ENCODE assay signal across 8 cellular contexts in genomic region chr6:45419574-45420082, GRCh38. TPM values are rescaled to one million over a fixed set of nuclear protein-coding genes. Genes with fewer than 3 reads are reported as not detected.
A peak's percentile ranks its signal among the peaks of the same experiment; 100 is the strongest.
DNase-seq lines count a peak whose midpoint lies in the region; ATAC-seq lines count a peak whose summit lies in the region.

No MANE protein-coding gene starts in this region.

- peaks cover 18% of the 10 kb centered on the region for H3K4me1 ChIP-seq in effector memory CD4-positive, alpha-beta T cell (ENCODE audit: control insufficient read depth, insufficient read depth, low read length, poor library complexity, severe bottlenecking)

- H3K36me3 Mint-ChIP-seq in stimulated activated effector memory CD8-positive, alpha-beta T cell treated with anti-CD3 and anti-CD28 coated beads, Interleukin-12 subunit alpha, Interleukin-12 subunit beta, amount 100 ng/mL, for 72 hours: peaks cover 52% of the 10 kb centered on the region

- no peaks in the 10 kb centered on the region for H3K36me3 ChIP-seq in effector memory CD4-positive, alpha-beta T cell (ENCODE audit: control insufficient read depth, insufficient read depth, low read length)

- H3K27me3 ChIP-seq in effector memory CD4-positive, alpha-beta T cell (replicated peaks; ENCODE audit: control insufficient read depth, insufficient read depth, low read length, poor library complexity, severe bottlenecking): no peaks in the 10 kb centered on the region

- H3K27ac ChIP-seq in effector memory CD4-positive, alpha-beta T cell (ENCODE audit: insufficient read depth, low read length, poor library complexity, severe bottlenecking): peak overlapping the region; percentile 77

- peak; percentile 58 for ATAC-seq in stimulated activated effector memory CD8-positive, alpha-beta T cell treated with anti-CD3 and anti-CD28 coated beads, Interleukin-12 subunit alpha, Interleukin-12 subunit beta, amount 100 ng/mL, for 72 hours
- ATAC-seq in GM18870 (IDR thresholded peaks at IDR 0.05; ENCODE audit: unreplicated experiment): no peak

- H3K27ac Mint-ChIP-seq in stimulated activated effector memory CD8-positive, alpha-beta T cell treated with anti-CD3 and anti-CD28 coated beads, Interleukin-12 subunit alpha, Interleukin-12 subunit beta, amount 100 ng/mL, for 72 hours: peak overlapping the region; percentile 99

- no peaks in the 10 kb centered on the region for H3K9me3 Mint-ChIP-seq in stimulated activated effector memory CD8-positive, alpha-beta T cell treated with anti-CD3 and anti-CD28 coated beads, Interleukin-12 subunit alpha, Interleukin-12 subunit beta, amount 100 ng/mL, for 72 hours

- no peaks in the 10 kb centered on the region for H3K9me3 ChIP-seq in effector memory CD4-positive, alpha-beta T cell (ENCODE audit: control insufficient read depth, low read length)

- peaks cover 52% of the 10 kb centered on the region for H3K4me1 Mint-ChIP-seq in stimulated activated effector memory CD8-positive, alpha-beta T cell treated with anti-CD3 and anti-CD28 coated beads, Interleukin-12 subunit alpha, Interleukin-12 subunit beta, amount 100 ng/mL, for 72 hours

- H3K4me3 ChIP-seq in effector memory CD4-positive, alpha-beta T cell (ENCODE audit: insufficient read depth, low read depth, low read length, poor library complexity, severe bottlenecking): peak overlapping the region; percentile 89

- peak overlapping the region; percentile 99 for H3K4me3 Mint-ChIP-seq in stimulated activated effector memory CD8-positive, alpha-beta T cell treated with anti-CD3 and anti-CD28 coated beads, Interleukin-12 subunit alpha, Interleukin-12 subunit beta, amount 100 ng/mL, for 72 hours

- DNase-seq in Daoy (ENCODE audit: low read depth) (peak; percentile 52), NCI-H1694 (lab: John Stamatoyannopoulos, UW) (peak; percentile 8), midbrain (lab: John Stamatoyannopoulos, UW) (peak; percentile 62), SKM-1 treated with dmso at 0.1 percent for 144 hours (lab: John Stamatoyannopoulos, UW; ENCODE audit: unreplicated experiment) (no peak)
- DNase-seq in activated CD4-positive, alpha-beta T cell treated with anti-CD3 and anti-CD28 coated beads, Interleukin-2, amount 50 U/mL, for 1 hour: peak; percentile 56
- DNase-seq in effector memory CD4-positive, alpha-beta T cell: peak; percentile 27 to 36 (median 31)
- DNase-seq in stimulated activated effector memory CD8-positive, alpha-beta T cell treated with anti-CD3 and anti-CD28 coated beads, Interleukin-12 subunit alpha, Interleukin-12 subunit beta, amount 100 ng/mL, for 72 hours (ENCODE audit: low spot score in 2 of 2): peak; percentile 45 to 68

RNA-seq across cellular contexts. Expression of gene SUPT3H, which starts 41.9 kb away (rescaled TPM):
- 35.8 and 49.7 TPM in 2 replicates for total RNA-seq in Daoy (2014; rRNA removed; shearing (Covaris generic))
